Comparison of ENCODE assay signal across 13 cellular contexts in genomic region chr5:53874409-53874808, GRCh38.
DNase-seq lines count a peak whose midpoint lies in the region; ATAC-seq, FAIRE-seq and TF ChIP-seq lines count a peak whose summit lies in the region.
"Had no signal": no experiment of that assay in that cellular context is flagged by ENCODE, and none has a peak within 500 bp of the region (broad histone marks: within the 10 kb centered on the region; RNA-seq: fewer than 3 reads in every experiment).

No MANE protein-coding gene starts in this region.

- H3K36me3 ChIP-seq in K562 (ENCODE audit: control insufficient read depth, insufficient read depth, low read length) (no peaks in the 10 kb centered on the region), right lobe of liver (no peaks in the 10 kb centered on the region)
- H3K36me3 ChIP-seq: heart right ventricle had no signal

- H3K27me3 Mint-ChIP-seq in activated T-helper 17 cell treated with anti-CD3 and anti-CD28 coated beads, Interleukin-2, amount 50 U/mL, for 72 hours, result no peaks in the 10 kb centered on the region
- H3K27me3 Mint-ChIP-seq in T-cell, result peaks cover 2 to 4% of the 10 kb centered on the region in 2 donors
- H3K27me3 Mint-ChIP-seq: stimulated activated naive B cell treated with anti-CD40 and anti-IgM and Interleukin-4, amounts not matched to agents 10 μg/mL and 1 μg/mL and 100 μg/mL, for 72 hours had no signal

- H3K4me1 Mint-ChIP-seq in activated T-helper 17 cell treated with anti-CD3 and anti-CD28 coated beads, Interleukin-2, amount 50 U/mL, for 72 hours, result no peaks in the 10 kb centered on the region
- H3K4me1 Mint-ChIP-seq in T-cell, result no peaks in the 10 kb centered on the region

- FAIRE-seq in K562 (lab: Jason Lieb, UNC), result no peak
- FAIRE-seq: colon, RCC 7860 had no signal

- no peaks in the 10 kb centered on the region for H3K36me3 Mint-ChIP-seq in activated T-helper 17 cell treated with anti-CD3 and anti-CD28 coated beads, Interleukin-2, amount 50 U/mL, for 72 hours (ENCODE audit: low read depth)
- no peaks in the 10 kb centered on the region for H3K36me3 Mint-ChIP-seq in T-cell
- H3K36me3 Mint-ChIP-seq: stimulated activated naive B cell treated with anti-CD40 and anti-IgM and Interleukin-4, amounts not matched to agents 10 μg/mL and 1 μg/mL and 100 μg/mL, for 72 hours had no signal

- no peaks in the 10 kb centered on the region for H3K9me1 ChIP-seq in K562 (ENCODE audit: control insufficient read depth, insufficient read depth, low read length)

- no peak overlapping the region for H3K4me3 Mint-ChIP-seq in activated T-helper 17 cell treated with anti-CD3 and anti-CD28 coated beads, Interleukin-2, amount 50 U/mL, for 72 hours
- no peak overlapping the region for H3K4me3 Mint-ChIP-seq in T-cell
- H3K4me3 Mint-ChIP-seq: stimulated activated naive B cell treated with anti-CD40 and anti-IgM and Interleukin-4, amounts not matched to agents 10 μg/mL and 1 μg/mL and 100 μg/mL, for 72 hours had no signal

- H3K9me3 Mint-ChIP-seq in activated T-helper 17 cell treated with anti-CD3 and anti-CD28 coated beads, Interleukin-2, amount 50 U/mL, for 72 hours, result peaks cover 4% of the 10 kb centered on the region
- H3K9me3 Mint-ChIP-seq in T-cell, result peaks cover 3 to 8% (median 5%) of the 10 kb centered on the region in 3 donors

- TF ChIP-seq POLR2A in K562 (conservative IDR thresholded peaks at IDR 0.05), result peak; percentile 35; the same call in 1 of the 2 replicates
- no peak for TF ChIP-seq POLR2A in right lobe of liver (IDR thresholded peaks at IDR 0.05)

- no peak overlapping the region for H2AFZ ChIP-seq in K562 (ENCODE audit: low read depth, low read length)

- intact Hi-C loops in K562 (cut with micrococcal nuclease) (loop anchor here (10.0 kb wide), 1 partner anchor 340 kb away; no protein-coding TSS in a partner anchor), right lobe of liver (cut with DNase I) (no loop called here)

- POLR2A ChIA-PET in K562 (lab: Yijun Ruan, JAX) (interaction anchor here (1.1 kb wide), 1 partner anchor 18 kb away, joined by 3 read pairs; no protein-coding TSS in a partner anchor), T-cell (lab: Charles Lee) (no interaction called here)

- no peaks in the 10 kb centered on the region for H3K9me3 ChIP-seq in K562 (replicated peaks; ENCODE audit: control insufficient read depth, insufficient read depth, low read depth, low read length)
- H3K9me3 ChIP-seq in right lobe of liver, result no peaks in the 10 kb centered on the region
- H3K9me3 ChIP-seq: heart right ventricle had no signal

- H3K4me3 ChIP-seq in K562 (no peak overlapping the region), right lobe of liver (no peak overlapping the region)
- H3K4me3 ChIP-seq: heart right ventricle had no signal

- no peak for TF ChIP-seq EP300 in K562 (IDR thresholded peaks at IDR 0.05; ENCODE audit: low read length)

- H3K9ac ChIP-seq in K562 (ENCODE audit: insufficient read depth in 1 of 2, low read depth in 2 of 2, low read length in 2 of 2), result no peak overlapping the region

- 10% methylated on average over 1 of the region's 1 CpG for WGBS in K562 (ENCODE audit: insufficient coverage, low coverage, missing lambda C conversion rate)
- WGBS in right lobe of liver (ENCODE audit: insufficient coverage, low coverage, low lambda C conversion rate, missing lambda C conversion rate), result 33% methylated on average over 1 of the region's 1 CpG

- CTCF ChIA-PET in K562 (lab: Yijun Ruan, JAX; ENCODE audit: low intra/inter-chr PET ratio) (no interaction called here), T-cell (lab: Charles Lee) (no interaction called here)

- BruUV-seq in K562 (replicated peaks; lab: Mats Ljungman, UMichigan), result TSS peak; percentile 34

- H4K20me1 ChIP-seq in K562 (replicated peaks; ENCODE audit: control insufficient read depth, insufficient read depth, low read length), result no peaks in the 10 kb centered on the region

- peak in 1 of 2 experiments; percentile 40; a peak in 2 of 4 replicates for TF ChIP-seq RAD21 in K562 (CRISPR knock-in tag; conservative IDR thresholded peaks at IDR 0.05 in 1 of 2, IDR thresholded peaks at IDR 0.05 in 1 of 2)

- H3K27me3 ChIP-seq in K562 (ENCODE audit: control insufficient read depth in 2 of 2, insufficient read depth in 2 of 2, low read length in 2 of 2) (no peaks in the 10 kb centered on the region), right lobe of liver (no peaks in the 10 kb centered on the region)
- H3K27me3 ChIP-seq: heart right ventricle had no signal

- ATAC-seq in K562 (peak; percentile 82), right lobe of liver (peak; percentile 87 to 96 (median 93)), T-cell (replicated peaks in 1 of 4) (no peak)
- ATAC-seq in activated T-helper 17 cell treated with anti-CD3 and anti-CD28 coated beads, Interleukin-2, amount 50 U/mL, for 72 hours (replicated peaks), result no peak
- ATAC-seq: heart right ventricle had no signal

- DNase-seq in EH (ENCODE audit: low read depth) (peak; percentile 19), HUDEP-2 (lab: John Stamatoyannopoulos, UW; ENCODE audit: unreplicated experiment in 76 of 76) (peak in 42 of 76 experiments; percentile 2 to 56 (median 20)), K562 (ENCODE audit: extremely low read depth in 1 of 4, low spot score in 3 of 4) (peak in 2 of 4 experiments; percentile 20 to 22), right lobe of liver (peak; percentile 37 to 75 (median 63)), T-cell (no peak)
- no peak for DNase-seq in activated naive CD4-positive, alpha-beta T cell treated with anti-CD3 and anti-CD28 coated beads, Interleukin-2, amount 50 U/mL, for 16 hours
- DNase-seq: activated gamma-delta T cell; heart right ventricle; NCI-H1436; stimulated activated naive B cell treated with anti-CD40 and anti-IgM and Interleukin-4, amounts not matched to agents 10 μg/mL and 1 μg/mL and 100 μg/mL, for 72 hours had no signal

- TF ChIP-seq CTCF in K562 (IDR thresholded peaks at IDR 0.05 in 2 of 3, conservative IDR thresholded peaks at IDR 0.05 in 1 of 3; ENCODE audit: insufficient read depth in 2 of 3, low read depth in 1 of 3, low read length in 3 of 3) (peak in 2 of 3 experiments; percentile 9 to 14; a peak in 2 of 6 replicates), right lobe of liver (IDR thresholded peaks at IDR 0.05) (peak in 3 of 4 donors; percentile 12 to 20 (median 20))

- in situ Hi-C loops in K562 (cut with MboI), result no loop called here

- H3K27ac ChIP-seq in K562 (ENCODE audit: extremely low read depth, low read depth, low read length), result no peak overlapping the region
- H3K27ac ChIP-seq in right lobe of liver, result peak overlapping the region in 1 of 3 donors; percentile 32
- H3K27ac ChIP-seq: heart right ventricle had no signal

- no peak overlapping the region for H3K4me2 ChIP-seq in K562 (ENCODE audit: insufficient read depth, low read length)

- H3K79me2 ChIP-seq in K562 (ENCODE audit: control insufficient read depth, insufficient read depth, low read length), result no peaks in the 10 kb centered on the region

- H3K4me1 ChIP-seq in K562 (replicated peaks in 1 of 2; ENCODE audit: control insufficient read depth in 2 of 2, insufficient read depth in 2 of 2, low read length in 2 of 2) (no peaks in the 10 kb centered on the region), right lobe of liver (peaks cover 0 to 9% (median 2%) of the 10 kb centered on the region in 4 donors)

- no peak overlapping the region for H3K27ac Mint-ChIP-seq in activated T-helper 17 cell treated with anti-CD3 and anti-CD28 coated beads, Interleukin-2, amount 50 U/mL, for 72 hours
- no peak overlapping the region for H3K27ac Mint-ChIP-seq in T-cell
- H3K27ac Mint-ChIP-seq: stimulated activated naive B cell treated with anti-CD40 and anti-IgM and Interleukin-4, amounts not matched to agents 10 μg/mL and 1 μg/mL and 100 μg/mL, for 72 hours had no signal

TF ChIP-seq in K562, 482 proteins besides CTCF, POLR2A, EP300 and RAD21:
- no peak for TF ChIP-seq STAG1 (CRISPR knock-in tag; IDR thresholded peaks at IDR 0.05; ENCODE audit: borderline replicate concordance)
- TF ChIP-seq CEBPZ (IDR thresholded peaks at IDR 0.05; ENCODE audit: borderline replicate concordance, low read depth, low read length), result no peak
- no peak for TF ChIP-seq HIVEP1 (CRISPR knock-in tag; IDR thresholded peaks at IDR 0.05)
- no peak for TF ChIP-seq XRCC5 (IDR thresholded peaks at IDR 0.05; ENCODE audit: low read depth, low read length)
- no peak for TF ChIP-seq FOXK1 (CRISPR knock-in tag; IDR thresholded peaks at IDR 0.05; ENCODE audit: borderline replicate concordance)
- no peak for TF ChIP-seq NCOA4 (IDR thresholded peaks at IDR 0.05; ENCODE audit: partially characterized antibody)
- no peak for TF ChIP-seq ELF2 (CRISPR knock-in tag; IDR thresholded peaks at IDR 0.05)
TF ChIP-seq in K562: peak in this region for 0.

Comparison
In these comparisons a context has a peak if more than half of its experiments do, and no peak if none do; other contexts are left out.
1. DNase-seq: peak in EH (single experiment), HUDEP-2 (42 of 76) and right lobe of liver (3 of 3); none in T-cell (0 of 34) and activated naive CD4-positive, alpha-beta T cell treated with anti-CD3 and anti-CD28 coated beads, Interleukin-2, amount 50 U/mL, for 16 hours (single experiment).
2. ATAC-seq: peak in K562 (single experiment) and right lobe of liver (4 of 4); none in activated T-helper 17 cell treated with anti-CD3 and anti-CD28 coated beads, Interleukin-2, amount 50 U/mL, for 72 hours (single experiment) and T-cell (0 of 4).